In genomic region chr1:182633657-182634281, GRCh38 we compare ENCODE assay signal across 12 cellular contexts. TPM values are rescaled to one million over a fixed set of nuclear protein-coding genes. Genes with fewer than 3 reads are reported as not detected.
DNase-seq lines count a peak whose midpoint lies in the region; ATAC-seq and TF ChIP-seq lines count a peak whose summit lies in the region.
"Had no signal": no experiment of that assay in that cellular context is flagged by ENCODE, and none has a peak within 500 bp of the region (broad histone marks: within the 10 kb centered on the region; RNA-seq: fewer than 3 reads in every experiment).

No MANE protein-coding gene starts in this region.

- no peak overlapping the region for H3K4me2 ChIP-seq in SK-N-SH
- no peak overlapping the region for H3K4me2 ChIP-seq in trophoblast cell (ENCODE audit: low read length)

- H3K79me1 ChIP-seq in trophoblast cell (ENCODE audit: low read length), result peaks cover 31% of the 10 kb centered on the region

- no peaks in the 10 kb centered on the region for H3F3A ChIP-seq in SK-N-SH (replicated peaks; ENCODE audit: insufficient read depth)

- H3K23ac ChIP-seq in trophoblast cell (ENCODE audit: low read length), result no peak overlapping the region

- TF ChIP-seq EP300 in SK-N-SH (IDR thresholded peaks at IDR 0.05; ENCODE audit: borderline replicate concordance in 1 of 2, low read depth in 1 of 2, low read length in 1 of 2), result peak in 1 of 2 experiments; percentile 83; a peak in 1 of 4 replicates

- H2AK5ac ChIP-seq in trophoblast cell (ENCODE audit: low read length), result no peak overlapping the region

- CTCF ChIA-PET in HEK293 (lab: Yijun Ruan, JAX) (interaction anchor here (0.7 kb wide), 2 partner anchors 14 to 159 kb away, joined by 3 read pairs; no protein-coding TSS in a partner anchor), SK-N-SH (lab: Yijun Ruan, JAX) (interaction anchor here (1.1 to 4.4 kb wide), 3 partner anchors 33 to 491 kb away, joined by 3 to 19 read pairs (median 6); no protein-coding TSS in a partner anchor), A673 (lab: Charles Lee) (no interaction called here)

- peak overlapping the region; percentile 68 for H2BK5ac ChIP-seq in trophoblast cell (ENCODE audit: low read depth, low read length, poor library complexity)

- intact Hi-C loops in A673 (cut with micrococcal nuclease; ENCODE audit: unreplicated experiment), result no loop called here

- H3K4me1 ChIP-seq in HEK293 (ENCODE audit: control insufficient read depth, insufficient read depth, low read length) (no peaks in the 10 kb centered on the region; the same call in 1 of the 2 replicates), SK-N-SH (ENCODE audit: control insufficient read depth in 1 of 2, insufficient read depth in 2 of 2, low read depth in 1 of 2, low read length in 1 of 2) (peaks cover 0 to 31% of the 10 kb centered on the region in 2 experiments; a peak in 1 of 4 replicates), trophoblast cell (ENCODE audit: control insufficient read depth in 1 of 2, insufficient read depth in 2 of 2, low read length in 2 of 2) (peaks cover 25 to 39% of the 10 kb centered on the region in 2 experiments), A673 (ENCODE audit: insufficient read depth, low read length, poor library complexity, severe bottlenecking) (peaks cover 15% of the 10 kb centered on the region)

- no peaks in the 10 kb centered on the region for H3K9me2 ChIP-seq in SK-N-SH

- DNase-seq in NCI-H2171 (lab: John Stamatoyannopoulos, UW) (peak; percentile 73), SK-N-SH (peak; percentile 52), trophoblast cell (peak; percentile 20 to 37), A673 (ENCODE audit: low spot score) (no peak), HK-2 (ENCODE audit: unreplicated experiment) (no peak)
- DNase-seq: activated gamma-delta T cell, EL, GM23248 had no signal

- H3K18ac ChIP-seq in trophoblast cell (ENCODE audit: low read length), result no peak overlapping the region

- H3K9me3 ChIP-seq in HEK293 (ENCODE audit: control insufficient read depth, insufficient read depth, low read depth, low read length) (no peaks in the 10 kb centered on the region), SK-N-SH (no peaks in the 10 kb centered on the region), trophoblast cell (ENCODE audit: insufficient read depth, low read depth, low read length) (no peaks in the 10 kb centered on the region), A673 (ENCODE audit: low read depth, low read length, poor library complexity, severe bottlenecking) (no peaks in the 10 kb centered on the region)

- POLR2A ChIA-PET in HEK293 (lab: Yijun Ruan, JAX), result no interaction called here
- POLR2A ChIA-PET in SK-N-SH (lab: Yijun Ruan, JAX), result no interaction called here
- POLR2A ChIA-PET in A673 (lab: Charles Lee; ENCODE audit: low non-redundant PET), result no interaction called here

- H4K8ac ChIP-seq in trophoblast cell (ENCODE audit: low read depth, low read length), result peak overlapping the region; percentile 33

- H3K27me3 ChIP-seq in SK-N-SH (ENCODE audit: insufficient read depth) (no peaks in the 10 kb centered on the region; the same call in 1 of the 2 replicates), trophoblast cell (ENCODE audit: insufficient read depth, low read length) (no peaks in the 10 kb centered on the region), A673 (replicated peaks; ENCODE audit: insufficient read depth, low read depth, low read length, poor library complexity) (no peaks in the 10 kb centered on the region)

- no peak overlapping the region for H4K12ac ChIP-seq in trophoblast cell (ENCODE audit: low read depth, low read length)

- H2BK12ac ChIP-seq in trophoblast cell (ENCODE audit: low read length), result peak overlapping the region; percentile 55

- H3K79me2 ChIP-seq in SK-N-SH (ENCODE audit: insufficient read depth), result no peaks in the 10 kb centered on the region
- H3K79me2 ChIP-seq in trophoblast cell (ENCODE audit: control insufficient read depth, insufficient read depth, low read length, poor library complexity), result peaks cover 2% of the 10 kb centered on the region

- ATAC-seq in HG03571 (IDR thresholded peaks at IDR 0.05; ENCODE audit: unreplicated experiment), result no peak

- H2AFZ ChIP-seq in SK-N-SH (ENCODE audit: low read depth), result no peak overlapping the region
- no peak overlapping the region for H2AFZ ChIP-seq in trophoblast cell (ENCODE audit: insufficient read depth, low read length, poor library complexity)
- H2AFZ ChIP-seq: GM23248 had no signal

- H4K20me1 ChIP-seq in SK-N-SH (ENCODE audit: insufficient read depth), result no peaks in the 10 kb centered on the region

- H3K4ac ChIP-seq in trophoblast cell (ENCODE audit: low read depth, low read length), result no peak overlapping the region

- peak overlapping the region; percentile 79 for H2BK120ac ChIP-seq in trophoblast cell (ENCODE audit: insufficient read depth, low read length, poor library complexity)

- H3K14ac ChIP-seq in trophoblast cell (ENCODE audit: low read length), result no peak overlapping the region

- no peak overlapping the region for H3K9ac ChIP-seq in SK-N-SH
- no peak overlapping the region for H3K9ac ChIP-seq in trophoblast cell (ENCODE audit: low read length)
- H3K9ac ChIP-seq: GM23248 had no signal

- H3K36me3 ChIP-seq in HEK293 (ENCODE audit: control insufficient read depth in 2 of 2, insufficient read depth in 1 of 2, low read length in 2 of 2), result no peaks in the 10 kb centered on the region
- H3K36me3 ChIP-seq in SK-N-SH (replicated peaks in 1 of 2; ENCODE audit: control insufficient read depth in 1 of 2, insufficient read depth in 2 of 2, low read length in 1 of 2), result no peaks in the 10 kb centered on the region
- H3K36me3 ChIP-seq in trophoblast cell (ENCODE audit: control insufficient read depth in 1 of 2, insufficient read depth in 2 of 2, low read length in 2 of 2), result no peaks in the 10 kb centered on the region
- no peaks in the 10 kb centered on the region for H3K36me3 ChIP-seq in A673 (ENCODE audit: insufficient read depth, low read length, poor library complexity, severe bottlenecking)

- no TSS peak for BruUV-seq in A673 (replicated peaks; lab: Mats Ljungman, UMichigan)

- H4K91ac ChIP-seq in trophoblast cell (ENCODE audit: low read depth, low read length), result peak overlapping the region; percentile 93

- TF ChIP-seq RAD21 in SK-N-SH (IDR thresholded peaks at IDR 0.05; ENCODE audit: low read length), result peak; percentile 14; the same call in 1 of the 2 replicates

- H3K27ac ChIP-seq in HEK293 (ENCODE audit: extremely low read depth, low read depth, low read length), result peak overlapping the region; percentile 4; the same call in 1 of the 2 replicates
- H3K27ac ChIP-seq in SK-N-SH (ENCODE audit: low read depth in 2 of 2, low read length in 1 of 2), result peak overlapping the region in 1 of 2 experiments; percentile 44; a peak in 2 of 4 replicates
- H3K27ac ChIP-seq in trophoblast cell (ENCODE audit: low read depth, low read length), result peak overlapping the region; percentile 96
- no peak overlapping the region for H3K27ac ChIP-seq in A673 (ENCODE audit: low read depth, low read length, poor library complexity, severe bottlenecking)
- H3K27ac ChIP-seq: GM23248 had no signal

- H3K4me3 ChIP-seq in HEK293 (ENCODE audit: low read depth, low read length), result no peak overlapping the region
- H3K4me3 ChIP-seq in SK-N-SH (ENCODE audit: low read depth in 2 of 2, low read length in 1 of 2), result no peak overlapping the region
- H3K4me3 ChIP-seq in trophoblast cell (ENCODE audit: low read depth, low read length), result no peak overlapping the region
- no peak overlapping the region for H3K4me3 ChIP-seq in A673 (ENCODE audit: low read depth, low read length, poor library complexity, severe bottlenecking)
- H3K4me3 ChIP-seq: GM23248 had no signal

- 57% methylated on average over 10 of the region's 11 CpGs for WGBS in SK-N-SH (ENCODE audit: low lambda C conversion rate)
- WGBS in trophoblast cell (ENCODE audit: extremely low coverage, insufficient coverage, insufficient read length), result no CpG with 5 or more reads among the region's 11 CpGs

- no peak for TF ChIP-seq CTCF in HEK293 (tag by site-specific recombination; IDR thresholded peaks at IDR 0.05)
- no peak for TF ChIP-seq CTCF in SK-N-SH (IDR thresholded peaks at IDR 0.05)
- no peak for TF ChIP-seq CTCF in A673 (conservative IDR thresholded peaks at IDR 0.05; ENCODE audit: low read depth, low read length)

TF ChIP-seq in HEK293, 187 proteins besides CTCF, POLR2A, EP300 and RAD21 (continues in another document):
- TF ChIP-seq IKZF3 (tag by site-specific recombination; IDR thresholded peaks at IDR 0.05) (peak; percentile 56), ZFP37 (tag by site-specific recombination; IDR thresholded peaks at IDR 0.05) (no peak), PRDM1 (tag by site-specific recombination; IDR thresholded peaks at IDR 0.05) (no peak), ZBTB8A (tag by site-specific recombination; IDR thresholded peaks at IDR 0.05) (peak; percentile 80), ZNF423 (tag by site-specific recombination; IDR thresholded peaks at IDR 0.05) (peak; percentile 46; the same call in 1 of the 2 replicates), ZNF629 (tag by site-specific recombination; IDR thresholded peaks at IDR 0.05) (peak; percentile 92), ZSCAN23 (tag by site-specific recombination; IDR thresholded peaks at IDR 0.05) (no peak)

TF ChIP-seq in SK-N-SH, 30 proteins besides CTCF, POLR2A, EP300 and RAD21 (continues in another document):
- TF ChIP-seq GABPA (IDR thresholded peaks at IDR 0.05; ENCODE audit: low read depth) (no peak), SMC3 (IDR thresholded peaks at IDR 0.05; ENCODE audit: low read depth, low read length) (no peak), FOXJ3 (CRISPR knock-in tag; IDR thresholded peaks at IDR 0.05) (peak; percentile 74; the same call in 1 of the 2 replicates), MXI1 (IDR thresholded peaks at IDR 0.05; ENCODE audit: low read depth, low read length) (peak; percentile 23; the same call in 1 of the 2 replicates)

RNA-seq across cellular contexts. Expression of gene RGS16, which starts 29.6 kb away (rescaled TPM):
- 0.79 and 1.7 TPM in 2 replicates for polyA plus RNA-seq in SK-N-SH (2012; rRNA removed)
- polyA plus RNA-seq in SK-N-SH (2012; cell fraction: cytosol; rRNA removed), result 1.2 and 1.9 TPM in 2 replicates
- 0.79 and 1.0 TPM in 2 replicates for polyA plus RNA-seq in SK-N-SH (2012; cell fraction: nucleus; rRNA removed)
- 138 and 141 TPM in 2 replicates for polyA plus RNA-seq in trophoblast cell (2013)
- total RNA-seq in A673 (2021), result 22.1 and 23.1 TPM in 2 replicates
- total RNA-seq: M059J had no signal

RNA-seq across cellular contexts. Expression of gene RNASEL, which starts 44.7 kb away (rescaled TPM):
- polyA plus RNA-seq in SK-N-SH (2012; rRNA removed), result not detected in 2 replicates
- 0.01 TPM in 2 replicates for polyA plus RNA-seq in SK-N-SH (2012; cell fraction: cytosol; rRNA removed)
- polyA plus RNA-seq in SK-N-SH (2012; cell fraction: nucleus; rRNA removed), result not detected in 2 replicates
- polyA plus RNA-seq in trophoblast cell (2013), result 1.2 and 1.4 TPM in 2 replicates
- total RNA-seq in A673 (2021), result 3.2 and 3.3 TPM in 2 replicates

RNA-seq across cellular contexts. Expression of gene RGS8, which starts 50.6 kb away (rescaled TPM):
- polyA plus RNA-seq in SK-N-SH (2012; rRNA removed), result not detected in 2 replicates
- under 0.01 and 0.05 TPM in 2 replicates for polyA plus RNA-seq in SK-N-SH (2012; cell fraction: cytosol; rRNA removed)
- 0.02 TPM in 2 replicates for polyA plus RNA-seq in SK-N-SH (2012; cell fraction: nucleus; rRNA removed)
- polyA plus RNA-seq in trophoblast cell (2013), result 0.07 and 0.22 TPM in 2 replicates
- not detected in 2 replicates for total RNA-seq in A673 (2021)
- total RNA-seq: GM23248, M059J had no signal
- polyA plus RNA-seq: GM23248, liver had no signal

Comparison
In these comparisons a context has a peak if more than half of its experiments do, and no peak if none do; other contexts are left out.
1. DNase-seq: peak in NCI-H2171 (single experiment), SK-N-SH (single experiment) and trophoblast cell (2 of 2); none in A673 (single experiment) and HK-2 (single experiment).